In genomic region chr22:40346178-40347064, GRCh38 we compare ENCODE assay signal across 1 cellular context.
TF ChIP-seq lines count a peak whose summit lies in the region.

ADSL (plus strand) TSS chr22:40346500; CDS start chr22:40346559, 59 bp downstream.

TF ChIP-seq in HepG2, 621 proteins besides CTCF, POLR2A, EP300 and RAD21 (continued from another document and continues in another):
- TF ChIP-seq ZBTB44 (CRISPR knock-in tag; IDR thresholded peaks at IDR 0.05) (no peak), RBM22 (optimal IDR thresholded peaks at IDR 0.05; ENCODE audit: low read length) (peak; percentile 44), RFX1 (IDR thresholded peaks at IDR 0.05) (no peak), GATAD1 (CRISPR knock-in tag; IDR thresholded peaks at IDR 0.05) (peak; percentile 94), BRF2 (CRISPR knock-in tag; IDR thresholded peaks at IDR 0.05) (0 out of 2 replicates have a peak, but pooled peaks have one; percentile 82), WIZ (CRISPR knock-in tag; IDR thresholded peaks at IDR 0.05) (no peak), ZNF605 (CRISPR knock-in tag; IDR thresholded peaks at IDR 0.05) (peak; percentile 94), SP4 (CRISPR knock-in tag; IDR thresholded peaks at IDR 0.05) (peak; percentile 89), ZNF432 (CRISPR knock-in tag; IDR thresholded peaks at IDR 0.05; ENCODE audit: borderline replicate concordance) (no peak), KMT2A (CRISPR knock-in tag; IDR thresholded peaks at IDR 0.05) (peak; percentile 88; the same call in 1 of the 2 replicates), ZNF24 (IDR thresholded peaks at IDR 0.05) (no peak), ZNF572 (CRISPR knock-in tag; IDR thresholded peaks at IDR 0.05) (0 out of 2 replicates have a peak, but pooled peaks have one; percentile 24), MLX (CRISPR knock-in tag; IDR thresholded peaks at IDR 0.05) (no peak; the same call in 1 of the 2 replicates), ZNF124 (CRISPR knock-in tag; IDR thresholded peaks at IDR 0.05) (peak; percentile 93), ZNF224 (CRISPR knock-in tag; IDR thresholded peaks at IDR 0.05) (peak; percentile 21; the same call in 1 of the 2 replicates), ZNF570 (CRISPR knock-in tag; IDR thresholded peaks at IDR 0.05; ENCODE audit: borderline replicate concordance) (0 out of 2 replicates have a peak, but pooled peaks have one; percentile 44), ZNF17 (CRISPR knock-in tag; IDR thresholded peaks at IDR 0.05) (no peak), GTF3A (CRISPR knock-in tag; conservative IDR thresholded peaks at IDR 0.05) (0 out of 2 replicates have a peak, but pooled peaks have one; percentile 57), MEIS1 (CRISPR knock-in tag; IDR thresholded peaks at IDR 0.05; ENCODE audit: borderline replicate concordance) (0 out of 2 replicates have a peak, but pooled peaks have one; percentile 10), TEAD2 (CRISPR knock-in tag; IDR thresholded peaks at IDR 0.05) (no peak), AHDC1 (CRISPR knock-in tag; IDR thresholded peaks at IDR 0.05; ENCODE audit: borderline replicate concordance) (peak; percentile 46; the same call in 1 of the 2 replicates), HOXD1 (CRISPR knock-in tag; IDR thresholded peaks at IDR 0.05) (peak; percentile 62; the same call in 1 of the 2 replicates), ZBTB8A (CRISPR knock-in tag; IDR thresholded peaks at IDR 0.05; ENCODE audit: borderline replicate concordance, low read depth) (0 out of 2 replicates have a peak, but pooled peaks have one; percentile 83), SALL2 (CRISPR knock-in tag; IDR thresholded peaks at IDR 0.05) (no peak; the same call in none of the 2 replicates), SKI (IDR thresholded peaks at IDR 0.05; ENCODE audit: partially characterized antibody) (no peak), MED13 (CRISPR knock-in tag; IDR thresholded peaks at IDR 0.05) (peak; percentile 62; the same call in 1 of the 2 replicates), CCAR2 (optimal IDR thresholded peaks at IDR 0.05; ENCODE audit: low read depth, low read length) (no peak), SRSF9 (IDR thresholded peaks at IDR 0.05; ENCODE audit: borderline replicate concordance, insufficient read depth, low read depth, low read length, poor library complexity, severe bottlenecking) (no peak)
- TF ChIP-seq, protein P1, sequence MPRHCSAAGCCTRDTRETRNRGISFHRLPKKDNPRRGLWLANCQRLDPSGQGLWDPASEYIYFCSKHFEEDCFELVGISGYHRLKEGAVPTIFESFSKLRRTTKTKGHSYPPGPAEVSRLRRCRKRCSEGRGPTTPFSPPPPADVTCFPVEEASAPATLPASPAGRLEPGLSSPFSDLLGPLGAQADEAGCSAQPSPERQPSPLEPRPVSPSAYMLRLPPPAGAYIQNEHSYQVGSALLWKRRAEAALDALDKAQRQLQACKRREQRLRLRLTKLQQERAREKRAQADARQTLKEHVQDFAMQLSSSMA (CRISPR knock-in tag; IDR thresholded peaks at IDR 0.05), result no peak
- TF ChIP-seq, protein P2, sequence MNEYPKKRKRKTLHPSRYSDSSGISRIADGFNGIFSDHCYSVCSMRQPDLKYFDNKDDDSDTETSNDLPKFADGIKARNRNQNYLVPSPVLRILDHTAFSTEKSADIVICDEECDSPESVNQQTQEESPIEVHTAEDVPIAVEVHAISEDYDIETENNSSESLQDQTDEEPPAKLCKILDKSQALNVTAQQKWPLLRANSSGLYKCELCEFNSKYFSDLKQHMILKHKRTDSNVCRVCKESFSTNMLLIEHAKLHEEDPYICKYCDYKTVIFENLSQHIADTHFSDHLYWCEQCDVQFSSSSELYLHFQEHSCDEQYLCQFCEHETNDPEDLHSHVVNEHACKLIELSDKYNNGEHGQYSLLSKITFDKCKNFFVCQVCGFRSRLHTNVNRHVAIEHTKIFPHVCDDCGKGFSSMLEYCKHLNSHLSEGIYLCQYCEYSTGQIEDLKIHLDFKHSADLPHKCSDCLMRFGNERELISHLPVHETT (CRISPR knock-in tag; conservative IDR thresholded peaks at IDR 0.05), result peak; percentile 72; the same call in 1 of the 2 replicates
- TF ChIP-seq, protein P3, sequence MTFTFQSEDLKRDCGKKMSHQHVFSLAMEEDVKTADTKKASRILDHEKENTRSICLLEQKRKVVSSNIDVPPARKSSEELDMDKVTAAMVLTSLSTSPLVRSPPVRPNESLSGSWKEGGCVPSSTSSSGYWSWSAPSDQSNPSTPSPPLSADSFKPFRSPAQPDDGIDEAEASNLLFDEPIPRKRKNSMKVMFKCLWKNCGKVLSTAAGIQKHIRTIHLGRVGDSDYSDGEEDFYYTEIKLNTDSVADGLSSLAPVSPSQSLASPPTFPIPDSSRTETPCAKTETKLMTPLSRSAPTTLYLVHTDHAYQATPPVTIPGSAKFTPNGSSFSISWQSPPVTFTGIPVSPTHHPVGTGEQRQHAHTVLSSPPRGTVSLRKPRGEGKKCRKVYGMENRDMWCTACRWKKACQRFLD (CRISPR knock-in tag; IDR thresholded peaks at IDR 0.05; ENCODE audit: borderline replicate concordance), result peak; percentile 87; the same call in 1 of the 2 replicates
- TF ChIP-seq, protein P4, sequence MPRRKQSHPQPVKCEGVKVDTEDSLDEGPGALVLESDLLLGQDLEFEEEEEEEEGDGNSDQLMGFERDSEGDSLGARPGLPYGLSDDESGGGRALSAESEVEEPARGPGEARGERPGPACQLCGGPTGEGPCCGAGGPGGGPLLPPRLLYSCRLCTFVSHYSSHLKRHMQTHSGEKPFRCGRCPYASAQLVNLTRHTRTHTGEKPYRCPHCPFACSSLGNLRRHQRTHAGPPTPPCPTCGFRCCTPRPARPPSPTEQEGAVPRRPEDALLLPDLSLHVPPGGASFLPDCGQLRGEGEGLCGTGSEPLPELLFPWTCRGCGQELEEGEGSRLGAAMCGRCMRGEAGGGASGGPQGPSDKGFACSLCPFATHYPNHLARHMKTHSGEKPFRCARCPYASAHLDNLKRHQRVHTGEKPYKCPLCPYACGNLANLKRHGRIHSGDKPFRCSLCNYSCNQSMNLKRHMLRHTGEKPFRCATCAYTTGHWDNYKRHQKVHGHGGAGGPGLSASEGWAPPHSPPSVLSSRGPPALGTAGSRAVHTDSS (CRISPR knock-in tag; conservative IDR thresholded peaks at IDR 0.05), result 0 out of 2 replicates have a peak, but pooled peaks have one; percentile 75
- TF ChIP-seq, protein P5, sequence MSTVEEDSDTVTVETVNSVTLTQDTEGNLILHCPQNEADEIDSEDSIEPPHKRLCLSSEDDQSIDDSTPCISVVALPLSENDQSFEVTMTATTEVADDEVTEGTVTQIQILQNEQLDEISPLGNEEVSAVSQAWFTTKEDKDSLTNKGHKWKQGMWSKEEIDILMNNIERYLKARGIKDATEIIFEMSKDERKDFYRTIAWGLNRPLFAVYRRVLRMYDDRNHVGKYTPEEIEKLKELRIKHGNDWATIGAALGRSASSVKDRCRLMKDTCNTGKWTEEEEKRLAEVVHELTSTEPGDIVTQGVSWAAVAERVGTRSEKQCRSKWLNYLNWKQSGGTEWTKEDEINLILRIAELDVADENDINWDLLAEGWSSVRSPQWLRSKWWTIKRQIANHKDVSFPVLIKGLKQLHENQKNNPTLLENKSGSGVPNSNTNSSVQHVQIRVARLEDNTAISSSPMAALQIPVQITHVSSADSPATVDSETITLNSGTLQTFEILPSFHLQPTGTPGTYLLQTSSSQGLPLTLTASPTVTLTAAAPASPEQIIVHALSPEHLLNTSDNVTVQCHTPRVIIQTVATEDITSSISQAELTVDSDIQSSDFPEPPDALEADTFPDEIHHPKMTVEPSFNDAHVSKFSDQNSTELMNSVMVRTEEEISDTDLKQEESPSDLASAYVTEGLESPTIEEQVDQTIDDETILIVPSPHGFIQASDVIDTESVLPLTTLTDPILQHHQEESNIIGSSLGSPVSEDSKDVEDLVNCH (CRISPR knock-in tag; IDR thresholded peaks at IDR 0.05), result 0 out of 2 replicates have a peak, but pooled peaks have one; percentile 62
- TF ChIP-seq, protein P6, sequence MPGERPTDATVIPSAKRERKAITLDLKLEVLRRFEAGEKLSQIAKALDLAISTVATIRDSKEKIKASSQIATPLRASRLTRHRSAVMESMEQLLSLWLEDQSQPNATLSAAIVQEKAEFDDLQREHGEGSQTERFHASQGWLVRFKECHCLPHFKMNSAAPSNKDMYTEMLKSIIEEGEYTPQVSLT (CRISPR knock-in tag; IDR thresholded peaks at IDR 0.05; ENCODE audit: borderline replicate concordance, low read depth), result peak; percentile 59; the same call in 1 of the 2 replicates
- TF ChIP-seq, protein P7, sequence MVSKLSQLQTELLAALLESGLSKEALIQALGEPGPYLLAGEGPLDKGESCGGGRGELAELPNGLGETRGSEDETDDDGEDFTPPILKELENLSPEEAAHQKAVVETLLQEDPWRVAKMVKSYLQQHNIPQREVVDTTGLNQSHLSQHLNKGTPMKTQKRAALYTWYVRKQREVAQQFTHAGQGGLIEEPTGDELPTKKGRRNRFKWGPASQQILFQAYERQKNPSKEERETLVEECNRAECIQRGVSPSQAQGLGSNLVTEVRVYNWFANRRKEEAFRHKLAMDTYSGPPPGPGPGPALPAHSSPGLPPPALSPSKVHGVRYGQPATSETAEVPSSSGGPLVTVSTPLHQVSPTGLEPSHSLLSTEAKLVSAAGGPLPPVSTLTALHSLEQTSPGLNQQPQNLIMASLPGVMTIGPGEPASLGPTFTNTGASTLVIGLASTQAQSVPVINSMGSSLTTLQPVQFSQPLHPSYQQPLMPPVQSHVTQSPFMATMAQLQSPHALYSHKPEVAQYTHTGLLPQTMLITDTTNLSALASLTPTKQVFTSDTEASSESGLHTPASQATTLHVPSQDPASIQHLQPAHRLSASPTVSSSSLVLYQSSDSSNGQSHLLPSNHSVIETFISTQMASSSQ (IDR thresholded peaks at IDR 0.05; ENCODE audit: low read depth), result no peak
- TF ChIP-seq, protein P7 (CRISPR knock-in tag; IDR thresholded peaks at IDR 0.05; ENCODE audit: borderline replicate concordance), result peak; percentile 78; the same call in 1 of the 2 replicates
